In genomic region chr9:113221800-113222481, GRCh38 we compare ENCODE assay signal across 8 cellular contexts. TPM values are rescaled to one million over a fixed set of nuclear protein-coding genes. Genes with fewer than 3 reads are reported as not detected.
DNase-seq lines count a peak whose midpoint lies in the region; TF ChIP-seq lines count a peak whose summit lies in the region.

No MANE protein-coding gene starts in this region.

- peak overlapping the region; percentile 78 for H3K27ac Mint-ChIP-seq in activated T-helper 2 cell treated with anti-CD3 and anti-CD28 coated beads, Interferon-gamma antibody, Interleukin-2, Interleukin-4, amounts not matched to agents 10 μg/mL and 5 μg/mL and 100 μg/mL, durations not matched to agents 14 hours and 24 hours and 36 hours

- peak overlapping the region; percentile 60 for H2AFZ ChIP-seq in hepatocyte

- H3K4me3 ChIP-seq in A673 (ENCODE audit: low read depth, low read length, poor library complexity, severe bottlenecking) (peak overlapping the region; percentile 75), hepatocyte (peak overlapping the region; percentile 65), skeletal muscle satellite cell (ENCODE audit: low read length) (peak overlapping the region; percentile 91)

- H3K27me3 ChIP-seq in A673 (replicated peaks; ENCODE audit: insufficient read depth, low read depth, low read length, poor library complexity) = no peaks in the 10 kb centered on the region
- H3K27me3 ChIP-seq in hepatocyte = no peaks in the 10 kb centered on the region
- no peaks in the 10 kb centered on the region for H3K27me3 ChIP-seq in skeletal muscle satellite cell (ENCODE audit: control insufficient read depth, insufficient read depth, low read length)

- H3K4me1 ChIP-seq in A673 (ENCODE audit: insufficient read depth, low read length, poor library complexity, severe bottlenecking) (peaks cover 18% of the 10 kb centered on the region), hepatocyte (ENCODE audit: insufficient read depth) (peaks cover 19% of the 10 kb centered on the region), skeletal muscle satellite cell (ENCODE audit: control insufficient read depth, insufficient read depth, low read length) (peaks cover 34% of the 10 kb centered on the region)

- 11% methylated on average over 20 of the region's 20 CpGs for WGBS in hepatocyte (ENCODE audit: low lambda C conversion rate, missing lambda C conversion rate)

- no peaks in the 10 kb centered on the region for H3K9me2 ChIP-seq in hepatocyte (replicated peaks; ENCODE audit: insufficient read depth)

- H3K79me2 ChIP-seq in hepatocyte = peaks cover 80% of the 10 kb centered on the region

- H3K4me2 ChIP-seq in hepatocyte = peak overlapping the region; percentile 90
- peak overlapping the region; percentile 90 for H3K4me2 ChIP-seq in skeletal muscle satellite cell (ENCODE audit: low read length)

- peaks cover 3% of the 10 kb centered on the region for H4K20me1 ChIP-seq in hepatocyte (ENCODE audit: insufficient read depth, poor library complexity, severe bottlenecking)

- CTCF ChIA-PET in A673 (lab: Charles Lee) = interaction anchor here (0.6 kb wide), 1 partner anchor 52 kb away, joined by 3 read pairs; no protein-coding TSS in a partner anchor

- H3K4me3 Mint-ChIP-seq in activated T-helper 2 cell treated with anti-CD3 and anti-CD28 coated beads, Interferon-gamma antibody, Interleukin-2, Interleukin-4, amounts not matched to agents 10 μg/mL and 5 μg/mL and 100 μg/mL, durations not matched to agents 14 hours and 24 hours and 36 hours (ENCODE audit: low read depth) = peak overlapping the region; percentile 92

- H3K36me3 Mint-ChIP-seq in activated T-helper 2 cell treated with anti-CD3 and anti-CD28 coated beads, Interferon-gamma antibody, Interleukin-2, Interleukin-4, amounts not matched to agents 10 μg/mL and 5 μg/mL and 100 μg/mL, durations not matched to agents 14 hours and 24 hours and 36 hours (ENCODE audit: low read depth) = peaks cover 28% of the 10 kb centered on the region

- TF ChIP-seq CTCF in A673 (conservative IDR thresholded peaks at IDR 0.05; ENCODE audit: low read depth, low read length) (no peak), hepatocyte (IDR thresholded peaks at IDR 0.05; ENCODE audit: poor library complexity) (no peak)

- intact Hi-C loops in A673 (cut with micrococcal nuclease; ENCODE audit: unreplicated experiment) = no loop called here
- intact Hi-C loops in activated T-helper 2 cell treated with anti-CD3 and anti-CD28 coated beads, Interferon-gamma antibody, Interleukin-2, Interleukin-4, amounts not matched to agents 10 μg/mL and 5 μg/mL and 100 μg/mL, durations not matched to agents 14 hours and 24 hours and 36 hours (cut with micrococcal nuclease) = loop anchor here (1.0 to 5.0 kb wide), 6 partner anchors 53 to 735 kb away; partner anchors contain the start of genes ALAD, C9orf43, CDC26 and KIAA1958

- H3K36me3 ChIP-seq in A673 (ENCODE audit: insufficient read depth, low read length, poor library complexity, severe bottlenecking) (peaks cover 4% of the 10 kb centered on the region), hepatocyte (replicated peaks; ENCODE audit: insufficient read depth, low read depth) (no peaks in the 10 kb centered on the region), skeletal muscle satellite cell (ENCODE audit: insufficient read depth, low read length) (no peaks in the 10 kb centered on the region)

- BruUV-seq in A673 (replicated peaks; lab: Mats Ljungman, UMichigan) = TSS peak; percentile 82

- H3K27ac ChIP-seq in A673 (ENCODE audit: low read depth, low read length, poor library complexity, severe bottlenecking) = peak overlapping the region; percentile 75
- H3K27ac ChIP-seq in hepatocyte = peak overlapping the region; percentile 84

- H3K9me3 ChIP-seq in A673 (ENCODE audit: low read depth, low read length, poor library complexity, severe bottlenecking) = no peaks in the 10 kb centered on the region
- H3K9me3 ChIP-seq in hepatocyte (ENCODE audit: low read depth) = no peaks in the 10 kb centered on the region
- no peaks in the 10 kb centered on the region for H3K9me3 ChIP-seq in skeletal muscle satellite cell (replicated peaks; ENCODE audit: low read length)

- peaks cover 44% of the 10 kb centered on the region for H3K4me1 Mint-ChIP-seq in activated T-helper 2 cell treated with anti-CD3 and anti-CD28 coated beads, Interferon-gamma antibody, Interleukin-2, Interleukin-4, amounts not matched to agents 10 μg/mL and 5 μg/mL and 100 μg/mL, durations not matched to agents 14 hours and 24 hours and 36 hours (ENCODE audit: low read depth)

- POLR2A ChIA-PET in A673 (lab: Charles Lee; ENCODE audit: low non-redundant PET) = interaction anchor here (0.6 kb wide), 1 partner anchor 439 kb away, joined by 3 read pairs; no protein-coding TSS in a partner anchor

- no peaks in the 10 kb centered on the region for H3K27me3 Mint-ChIP-seq in activated T-helper 2 cell treated with anti-CD3 and anti-CD28 coated beads, Interferon-gamma antibody, Interleukin-2, Interleukin-4, amounts not matched to agents 10 μg/mL and 5 μg/mL and 100 μg/mL, durations not matched to agents 14 hours and 24 hours and 36 hours (ENCODE audit: low read depth)

- peak overlapping the region; percentile 91 for H3K9ac ChIP-seq in skeletal muscle satellite cell (ENCODE audit: low read depth, low read length)

- H3K9me3 Mint-ChIP-seq in activated T-helper 2 cell treated with anti-CD3 and anti-CD28 coated beads, Interferon-gamma antibody, Interleukin-2, Interleukin-4, amounts not matched to agents 10 μg/mL and 5 μg/mL and 100 μg/mL, durations not matched to agents 14 hours and 24 hours and 36 hours = no peaks in the 10 kb centered on the region

- DNase-seq in A673 (ENCODE audit: low spot score) = no peak
- peak; percentile 59 for DNase-seq in HT-29 (ENCODE audit: low spot score)
- DNase-seq in activated T-helper 2 cell treated with anti-CD3 and anti-CD28 coated beads, Interferon-gamma antibody, Interleukin-2, Interleukin-4, amounts not matched to agents 10 μg/mL and 5 μg/mL and 100 μg/mL, durations not matched to agents 14 hours and 24 hours and 36 hours (ENCODE audit: low spot score) = no peak
- DNase-seq in hepatocyte (ENCODE audit: low spot score) = no peak
- no peak for DNase-seq in NCI-H1436 treated with DMSO at 0.1 percent for 48 hours (lab: John Stamatoyannopoulos, UW)
- DNase-seq in stimulated activated CD4-positive, alpha-beta T cell treated with anti-CD3 and anti-CD28 coated beads, Interleukin-4, amount 100 ng/mL, for 4 hours = no peak
- no peak for DNase-seq in occipital lobe (lab: John Stamatoyannopoulos, UW)

RNA-seq across cellular contexts. Expression of gene SLC31A1, which starts 0.6 kb away (rescaled TPM):
- 31.9 and 32.7 TPM in 2 replicates for total RNA-seq in A673 (2021)
- 13.4 TPM in 2 replicates for total RNA-seq in HT-29 (2014; rRNA removed; shearing (Covaris generic))
- 18.0 and 20.0 TPM in 2 replicates for total RNA-seq in activated T-helper 2 cell treated with anti-CD3 and anti-CD28 coated beads, Interferon-gamma antibody, Interleukin-2, Interleukin-4, amounts not matched to agents 10 μg/mL and 5 μg/mL and 100 μg/mL, durations not matched to agents 14 hours and 24 hours and 36 hours
- total RNA-seq in hepatocyte = 43.3 TPM in 2 replicates
- 24.5 and 29.7 TPM in 2 replicates for polyA plus RNA-seq in hepatocyte
- total RNA-seq in skeletal muscle satellite cell (2012; rRNA removed) = 25.6 and 25.8 TPM in 2 replicates
- 7.6 TPM for total RNA-seq in occipital lobe

RNA-seq across cellular contexts. Expression of gene FKBP15, which starts 0.9 kb away (rescaled TPM):
- total RNA-seq in A673 (2021) = 22.0 and 23.5 TPM in 2 replicates
- total RNA-seq in HT-29 (2014; rRNA removed; shearing (Covaris generic)) = 14.7 and 16.0 TPM in 2 replicates
- 39.6 and 40.4 TPM in 2 replicates for total RNA-seq in activated T-helper 2 cell treated with anti-CD3 and anti-CD28 coated beads, Interferon-gamma antibody, Interleukin-2, Interleukin-4, amounts not matched to agents 10 μg/mL and 5 μg/mL and 100 μg/mL, durations not matched to agents 14 hours and 24 hours and 36 hours
- 13.7 and 17.7 TPM in 2 replicates for total RNA-seq in hepatocyte
- polyA plus RNA-seq in hepatocyte = 7.7 and 14.5 TPM in 2 replicates
- total RNA-seq in skeletal muscle satellite cell (2012; rRNA removed) = 21.0 and 24.0 TPM in 2 replicates
- 22.3 TPM for total RNA-seq in occipital lobe

RNA-seq across cellular contexts. Expression of gene CDC26, which starts 53.4 kb away (rescaled TPM):
- total RNA-seq in A673 (2021) (17.9 and 25.4 TPM in 2 replicates), hepatocyte (39.8 and 45.9 TPM in 2 replicates), occipital lobe (17.0 TPM)
- total RNA-seq in HT-29 (2014; rRNA removed; shearing (Covaris generic)) = 20.2 and 22.6 TPM in 2 replicates
- total RNA-seq in activated T-helper 2 cell treated with anti-CD3 and anti-CD28 coated beads, Interferon-gamma antibody, Interleukin-2, Interleukin-4, amounts not matched to agents 10 μg/mL and 5 μg/mL and 100 μg/mL, durations not matched to agents 14 hours and 24 hours and 36 hours = 50.2 and 51.2 TPM in 2 replicates
- 62.5 and 77.2 TPM in 2 replicates for polyA plus RNA-seq in hepatocyte
- total RNA-seq in skeletal muscle satellite cell (2012; rRNA removed) = 42.8 and 49.4 TPM in 2 replicates

RNA-seq across cellular contexts. Expression of gene PRPF4, which starts 53.5 kb away (rescaled TPM):
- 54.4 and 59.8 TPM in 2 replicates for total RNA-seq in A673 (2021)
- 21.3 and 21.8 TPM in 2 replicates for total RNA-seq in HT-29 (2014; rRNA removed; shearing (Covaris generic))
- total RNA-seq in activated T-helper 2 cell treated with anti-CD3 and anti-CD28 coated beads, Interferon-gamma antibody, Interleukin-2, Interleukin-4, amounts not matched to agents 10 μg/mL and 5 μg/mL and 100 μg/mL, durations not matched to agents 14 hours and 24 hours and 36 hours = 57.3 and 61.0 TPM in 2 replicates
- total RNA-seq in hepatocyte = 23.4 and 27.3 TPM in 2 replicates
- polyA plus RNA-seq in hepatocyte = 24.1 and 28.8 TPM in 2 replicates
- total RNA-seq in skeletal muscle satellite cell (2012; rRNA removed) = 38.8 and 40.4 TPM in 2 replicates
- 23.7 TPM for total RNA-seq in occipital lobe
